8 cellular contexts compared by ENCODE assay signal in genomic region chr15:41772720-41773331, GRCh38. TPM values are rescaled to one million over a fixed set of nuclear protein-coding genes. Genes with fewer than 3 reads are reported as not detected.
DNase-seq lines count a peak whose midpoint lies in the region; ATAC-seq lines count a peak whose summit lies in the region.

No MANE protein-coding gene starts in this region.

- WGBS in trophoblast cell (ENCODE audit: extremely low coverage, insufficient coverage, insufficient read length) = no CpG with 5 or more reads among the region's 8 CpGs

- no peak overlapping the region for H2BK120ac ChIP-seq in trophoblast cell (ENCODE audit: insufficient read depth, low read length, poor library complexity)

- no peak overlapping the region for H3K27ac ChIP-seq in trophoblast cell (ENCODE audit: low read depth, low read length)

- no peak overlapping the region for H4K8ac ChIP-seq in trophoblast cell (ENCODE audit: low read depth, low read length)

- H3K9me3 Mint-ChIP-seq in activated naive CD4-positive, alpha-beta T cell treated with anti-CD3 and anti-CD28 coated beads, Interleukin-2, amount 50 U/mL, for 24 hours = no peaks in the 10 kb centered on the region

- H3K4ac ChIP-seq in trophoblast cell (ENCODE audit: low read depth, low read length) = no peak overlapping the region

- no peaks in the 10 kb centered on the region for H3K36me3 Mint-ChIP-seq in activated naive CD4-positive, alpha-beta T cell treated with anti-CD3 and anti-CD28 coated beads, Interleukin-2, amount 50 U/mL, for 24 hours

- H3K27me3 Mint-ChIP-seq in activated naive CD4-positive, alpha-beta T cell treated with anti-CD3 and anti-CD28 coated beads, Interleukin-2, amount 50 U/mL, for 24 hours = no peaks in the 10 kb centered on the region

- no peak overlapping the region for H3K14ac ChIP-seq in trophoblast cell (ENCODE audit: low read length)

- DNase-seq in DMS79 treated with DMSO at 0.1 percent for 48 hours (lab: John Stamatoyannopoulos, UW) (peak; percentile 1), KBM-7 (peak; percentile 91), SHP77 treated with DMSO at 0.1 percent for 48 hours (lab: John Stamatoyannopoulos, UW) (peak; percentile 78), glomerular visceral epithelial cell (ENCODE audit: extremely low spot score) (peak; percentile 68), trophoblast cell (peak; percentile 56 to 78)

- no peak overlapping the region for H3K9ac ChIP-seq in trophoblast cell (ENCODE audit: low read length)

- peaks cover 45% of the 10 kb centered on the region for H3K4me1 Mint-ChIP-seq in activated naive CD4-positive, alpha-beta T cell treated with anti-CD3 and anti-CD28 coated beads, Interleukin-2, amount 50 U/mL, for 24 hours

- H4K91ac ChIP-seq in trophoblast cell (ENCODE audit: low read depth, low read length) = no peak overlapping the region

- H3K27me3 ChIP-seq in trophoblast cell (ENCODE audit: insufficient read depth, low read length) = no peaks in the 10 kb centered on the region

- ATAC-seq in GM18907 (IDR thresholded peaks at IDR 0.05; ENCODE audit: unreplicated experiment) (no peak), HG02763 (IDR thresholded peaks at IDR 0.05; ENCODE audit: unreplicated experiment) (no peak)

- H2BK5ac ChIP-seq in trophoblast cell (ENCODE audit: low read depth, low read length, poor library complexity) = no peak overlapping the region

- H3K27ac Mint-ChIP-seq in activated naive CD4-positive, alpha-beta T cell treated with anti-CD3 and anti-CD28 coated beads, Interleukin-2, amount 50 U/mL, for 24 hours = no peak overlapping the region

- H2AK5ac ChIP-seq in trophoblast cell (ENCODE audit: low read length) = no peak overlapping the region

- H3K9me3 ChIP-seq in trophoblast cell (ENCODE audit: insufficient read depth, low read depth, low read length) = no peaks in the 10 kb centered on the region

- H3K23ac ChIP-seq in trophoblast cell (ENCODE audit: low read length) = no peak overlapping the region

- H4K12ac ChIP-seq in trophoblast cell (ENCODE audit: low read depth, low read length) = no peak overlapping the region

- peaks cover 5% of the 10 kb centered on the region for H3K79me2 ChIP-seq in trophoblast cell (ENCODE audit: control insufficient read depth, insufficient read depth, low read length, poor library complexity)

- H3K4me2 ChIP-seq in trophoblast cell (ENCODE audit: low read length) = no peak overlapping the region

- H3K4me3 ChIP-seq in trophoblast cell (ENCODE audit: low read depth, low read length) = no peak overlapping the region

- no peak overlapping the region for H2BK12ac ChIP-seq in trophoblast cell (ENCODE audit: low read length)

- in situ Hi-C loops in KBM-7 (cut with MboI; ENCODE audit: low pct_unique_long_range_greater_than_20kb, low sequenced_read_pairs) = no loop called here

- peaks cover 0 to 2% of the 10 kb centered on the region in 2 experiments for H3K36me3 ChIP-seq in trophoblast cell (ENCODE audit: control insufficient read depth in 1 of 2, insufficient read depth in 2 of 2, low read length in 2 of 2)

- H3K4me3 Mint-ChIP-seq in activated naive CD4-positive, alpha-beta T cell treated with anti-CD3 and anti-CD28 coated beads, Interleukin-2, amount 50 U/mL, for 24 hours = peak overlapping the region; percentile 96

- no peak overlapping the region for H3K18ac ChIP-seq in trophoblast cell (ENCODE audit: low read length)

- H3K4me1 ChIP-seq in trophoblast cell (ENCODE audit: control insufficient read depth in 1 of 2, insufficient read depth in 2 of 2, low read length in 2 of 2) = peaks cover 2 to 17% of the 10 kb centered on the region in 2 experiments

- peaks cover 13% of the 10 kb centered on the region for H3K79me1 ChIP-seq in trophoblast cell (ENCODE audit: low read length)

- no peak overlapping the region for H2AFZ ChIP-seq in trophoblast cell (ENCODE audit: insufficient read depth, low read length, poor library complexity)

RNA-seq across cellular contexts. Expression of gene MAPKBP1, which starts 1.5 kb away (rescaled TPM):
- polyA plus RNA-seq in trophoblast cell (2013) = 19.2 and 19.4 TPM in 2 replicates

RNA-seq across cellular contexts. Expression of gene JMJD7, which starts 55.1 kb away (rescaled TPM):
- 6.6 and 7.8 TPM in 2 replicates for polyA plus RNA-seq in trophoblast cell (2013)

Comparison
In these comparisons a context has a peak if more than half of its experiments do, and no peak if none do; other contexts are left out.
1. DNase-seq: peak in every context shown above with its lines; median percentile 91 in KBM-7; 78 in SHP77 treated with DMSO at 0.1 percent for 48 hours; 68 in glomerular visceral epithelial cell; 67 in trophoblast cell; 1 in DMS79 treated with DMSO at 0.1 percent for 48 hours.